In the genomic region with DNA sequence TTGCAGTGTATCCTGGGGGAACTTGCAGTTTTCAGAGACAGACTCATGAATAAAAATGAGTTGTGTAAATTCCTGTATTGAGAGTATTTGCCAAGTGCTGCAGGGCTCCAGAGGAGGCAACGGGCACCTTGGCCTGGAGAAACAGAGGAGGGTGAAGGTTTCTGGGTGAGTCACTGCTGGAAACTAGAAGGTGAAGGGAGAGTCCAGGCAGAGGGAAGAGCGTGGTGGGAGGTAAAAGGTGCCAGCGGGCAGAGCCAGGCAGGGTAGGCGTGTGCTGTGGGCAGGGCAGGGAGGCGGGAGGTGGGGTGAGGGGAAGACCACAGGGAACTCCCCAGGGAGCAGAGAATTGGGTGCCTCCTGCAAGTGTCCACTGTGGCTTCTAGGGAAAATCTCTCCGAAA, we compare ENCODE assay signal across 18 cellular contexts.
DNase-seq lines count a peak whose midpoint lies in the region; ATAC-seq, FAIRE-seq and TF ChIP-seq lines count a peak whose summit lies in the region.
"Had no signal": no experiment of that assay in that cellular context is flagged by ENCODE, and none has a peak within 500 bp of the region (broad histone marks: within the 10 kb centered on the region; RNA-seq: fewer than 3 reads in every experiment).

No MANE protein-coding gene starts in this region.

- no peak for TF ChIP-seq CTCF in GM12878 (IDR thresholded peaks at IDR 0.05 in 2 of 3, conservative IDR thresholded peaks at IDR 0.05 in 1 of 3; ENCODE audit: control insufficient read depth in 2 of 3, extremely low read depth in 1 of 3, insufficient read depth in 1 of 3, low read depth in 3 of 3, low read length in 3 of 3)
- no peak for TF ChIP-seq CTCF in ascending aorta (IDR thresholded peaks at IDR 0.05)

- no peak overlapping the region for H3K4me2 ChIP-seq in GM12878 (ENCODE audit: control insufficient read depth, insufficient read depth)

- H3K9ac ChIP-seq in GM12878 (ENCODE audit: control insufficient read depth, insufficient read depth, low read length), result no peak overlapping the region
- H3K9ac ChIP-seq: BLaER1 had no signal

- no peaks in the 10 kb centered on the region for H3K79me2 ChIP-seq in GM12878 (ENCODE audit: control insufficient read depth, insufficient read depth, low read length)

- ATAC-seq in GM12878 (peak; percentile 40), left colon (peak; percentile 71)
- ATAC-seq: activated CD4-positive, alpha-beta T cell treated with anti-CD3 and anti-CD28 coated beads for 36 hours had no signal

- POLR2A ChIA-PET in GM12878 (lab: Charles Lee), result no interaction called here

- H3K36me3 ChIP-seq in GM12878 (ENCODE audit: control insufficient read depth in 2 of 2, insufficient read depth in 2 of 2, low read length in 1 of 2), result no peaks in the 10 kb centered on the region
- H3K36me3 ChIP-seq in ascending aorta, result no peaks in the 10 kb centered on the region
- H3K36me3 ChIP-seq: BLaER1, heart left ventricle had no signal

- 15% methylated on average over 3 of the region's 6 CpGs for WGBS in GM12878 (ENCODE audit: insufficient coverage, insufficient replicate concordance, low lambda C conversion rate, missing lambda C conversion rate)

- TF ChIP-seq EP300 in GM12878 (IDR thresholded peaks at IDR 0.05; ENCODE audit: borderline replicate concordance in 1 of 2, control insufficient read depth in 1 of 2, low read depth in 2 of 2, low read length in 2 of 2), result no peak

- BruUV-seq in GM12878 (replicated peaks; lab: Mats Ljungman, UMichigan), result no TSS peak

- RAD21 ChIA-PET in GM12878 (lab: Charles Lee; ENCODE audit: unreplicated experiment), result no interaction called here

- TF ChIP-seq POLR2A in GM12878 (IDR thresholded peaks at IDR 0.05; ENCODE audit: low read depth, low read length), result no peak

- CTCF ChIA-PET in GM12878 (lab: Yijun Ruan, JAX), result no interaction called here

- SMC1A ChIA-PET in GM12878 (lab: Charles Lee; ENCODE audit: uncharacterized antibody, unreplicated experiment), result no interaction called here

- H3K4me1 ChIP-seq in GM12878 (ENCODE audit: control insufficient read depth, insufficient read depth, low read length), result no peaks in the 10 kb centered on the region
- peaks cover 11 to 22% of the 10 kb centered on the region in 2 donors for H3K4me1 ChIP-seq in ascending aorta

- H2AFZ ChIP-seq in GM12878 (ENCODE audit: control insufficient read depth, low read depth, low read length), result no peak overlapping the region

- intact Hi-C loops in GM12878 (cut with micrococcal nuclease; ENCODE audit: unreplicated experiment) (loop anchor here (2.0 kb wide), 1 partner anchor 118 kb away; no protein-coding TSS in a partner anchor), left colon (cut with DNase I, micrococcal nuclease) (no loop called here), ascending aorta (cut with DNase I) (no loop called here)

- H3K9me3 ChIP-seq in GM12878 (replicated peaks; ENCODE audit: control insufficient read depth, insufficient read depth, low read length) (no peaks in the 10 kb centered on the region), ascending aorta (no peaks in the 10 kb centered on the region)
- H3K9me3 ChIP-seq: BLaER1, heart left ventricle had no signal

- H4K20me1 ChIP-seq in GM12878 (ENCODE audit: control insufficient read depth, insufficient read depth), result no peaks in the 10 kb centered on the region

- DNase-seq in A172 (ENCODE audit: low spot score), result peak; percentile 44
- peak; percentile 84 for DNase-seq in M059J (ENCODE audit: low read depth)
- no peak for DNase-seq in GM12878 (ENCODE audit: low read depth, low spot score)
- no peak for DNase-seq in left colon
- no peak for DNase-seq in glomerular visceral epithelial cell (ENCODE audit: extremely low spot score)
- no peak for DNase-seq in NCI-H82 (lab: John Stamatoyannopoulos, UW)
- DNase-seq in ascending aorta (ENCODE audit: low spot score in 2 of 2), result no peak
- no peak for DNase-seq in stimulated activated naive CD4-positive, alpha-beta T cell treated with Interleukin-2 at 50 U/mL for 16 hours (lab: John Stamatoyannopoulos, UW)
- DNase-seq: activated CD4-positive, alpha-beta T cell treated with anti-CD3 and anti-CD28 coated beads for 36 hours; dermis blood vessel endothelial cell; DMS 273 treated with DMSO at 0.1 percent for 48 hours; GDM1; H9; heart left ventricle; NCI-H187 treated with DMSO at 0.1 percent for 48 hours; NCI-H345; trophoblast cell had no signal

- no peak for TF ChIP-seq RAD21 in GM12878 (IDR thresholded peaks at IDR 0.05; ENCODE audit: insufficient read depth, low read depth, low read length)

- in situ Hi-C loops in GM12878 (cut with MboI), result no loop called here

- no peaks in the 10 kb centered on the region for H3K27me3 ChIP-seq in GM12878 (replicated peaks in 1 of 2; ENCODE audit: control insufficient read depth in 2 of 2, insufficient read depth in 2 of 2, low read length in 1 of 2)
- no peaks in the 10 kb centered on the region for H3K27me3 ChIP-seq in ascending aorta
- H3K27me3 ChIP-seq: BLaER1, heart left ventricle had no signal

- H3K27ac ChIP-seq in GM12878 (ENCODE audit: control insufficient read depth, insufficient read depth) (no peak overlapping the region), ascending aorta (no peak overlapping the region)
- H3K27ac ChIP-seq: BLaER1 had no signal

- FAIRE-seq in GM12878 (lab: Jason Lieb, UNC), result no peak

- H3K4me3 ChIP-seq in GM12878, result no peak overlapping the region
- no peak overlapping the region for H3K4me3 ChIP-seq in ascending aorta
- H3K4me3 ChIP-seq: BLaER1, heart left ventricle had no signal

TF ChIP-seq in GM12878, 131 proteins besides CTCF, POLR2A, EP300 and RAD21:
- TF ChIP-seq, protein P1, sequence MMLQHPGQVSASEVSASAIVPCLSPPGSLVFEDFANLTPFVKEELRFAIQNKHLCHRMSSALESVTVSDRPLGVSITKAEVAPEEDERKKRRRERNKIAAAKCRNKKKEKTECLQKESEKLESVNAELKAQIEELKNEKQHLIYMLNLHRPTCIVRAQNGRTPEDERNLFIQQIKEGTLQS (IDR thresholded peaks at IDR 0.05; ENCODE audit: borderline replicate concordance, extremely low read depth, low read depth, low read length), result no peak
- TF ChIP-seq ZZZ3 (IDR thresholded peaks at IDR 0.05; ENCODE audit: control insufficient read depth, insufficient read length, low read depth) (no peak), EGR1 (IDR thresholded peaks at IDR 0.05; ENCODE audit: borderline replicate concordance in 1 of 2, low read depth in 2 of 2, low read length in 2 of 2) (no peak), IRF4 (IDR thresholded peaks at IDR 0.05; ENCODE audit: low read depth, low read length) (no peak), BCL11A (IDR thresholded peaks at IDR 0.05; ENCODE audit: low read depth, low read length) (no peak), TBL1XR1 (IDR thresholded peaks at IDR 0.05; ENCODE audit: low read depth, low read length) (no peak), STAT3 (IDR thresholded peaks at IDR 0.05; ENCODE audit: low read depth, low read length) (no peak), HDAC6 (IDR thresholded peaks at IDR 0.05; ENCODE audit: unreplicated experiment) (no peak), IKZF1 (conservative IDR thresholded peaks at IDR 0.05) (no peak), POU2F2 (IDR thresholded peaks at IDR 0.05; ENCODE audit: borderline replicate concordance, low read depth, low read length) (no peak), YBX1 (IDR thresholded peaks at IDR 0.05) (no peak), ASH2L (IDR thresholded peaks at IDR 0.05; ENCODE audit: borderline replicate concordance, low read depth) (no peak), ZNF384 (IDR thresholded peaks at IDR 0.05; ENCODE audit: borderline replicate concordance, low read depth, low read length) (no peak), MTA2 (IDR thresholded peaks at IDR 0.05; ENCODE audit: low read depth) (no peak)
- TF ChIP-seq, protein P2, sequence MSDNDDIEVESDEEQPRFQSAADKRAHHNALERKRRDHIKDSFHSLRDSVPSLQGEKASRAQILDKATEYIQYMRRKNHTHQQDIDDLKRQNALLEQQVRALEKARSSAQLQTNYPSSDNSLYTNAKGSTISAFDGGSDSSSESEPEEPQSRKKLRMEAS (IDR thresholded peaks at IDR 0.05; ENCODE audit: low read depth, low read length), result no peak

Comparison
In these comparisons a context has a peak if more than half of its experiments do, and no peak if none do; other contexts are left out.
1. DNase-seq: peak in A172 (single experiment) and M059J (single experiment); none in GM12878 (single experiment), left colon (0 of 2), glomerular visceral epithelial cell (single experiment), NCI-H82 (single experiment), ascending aorta (0 of 2) and stimulated activated naive CD4-positive, alpha-beta T cell treated with Interleukin-2 at 50 U/mL for 16 hours (single experiment).